ENCODE assay signal across 8 cellular contexts in the genomic region with DNA sequence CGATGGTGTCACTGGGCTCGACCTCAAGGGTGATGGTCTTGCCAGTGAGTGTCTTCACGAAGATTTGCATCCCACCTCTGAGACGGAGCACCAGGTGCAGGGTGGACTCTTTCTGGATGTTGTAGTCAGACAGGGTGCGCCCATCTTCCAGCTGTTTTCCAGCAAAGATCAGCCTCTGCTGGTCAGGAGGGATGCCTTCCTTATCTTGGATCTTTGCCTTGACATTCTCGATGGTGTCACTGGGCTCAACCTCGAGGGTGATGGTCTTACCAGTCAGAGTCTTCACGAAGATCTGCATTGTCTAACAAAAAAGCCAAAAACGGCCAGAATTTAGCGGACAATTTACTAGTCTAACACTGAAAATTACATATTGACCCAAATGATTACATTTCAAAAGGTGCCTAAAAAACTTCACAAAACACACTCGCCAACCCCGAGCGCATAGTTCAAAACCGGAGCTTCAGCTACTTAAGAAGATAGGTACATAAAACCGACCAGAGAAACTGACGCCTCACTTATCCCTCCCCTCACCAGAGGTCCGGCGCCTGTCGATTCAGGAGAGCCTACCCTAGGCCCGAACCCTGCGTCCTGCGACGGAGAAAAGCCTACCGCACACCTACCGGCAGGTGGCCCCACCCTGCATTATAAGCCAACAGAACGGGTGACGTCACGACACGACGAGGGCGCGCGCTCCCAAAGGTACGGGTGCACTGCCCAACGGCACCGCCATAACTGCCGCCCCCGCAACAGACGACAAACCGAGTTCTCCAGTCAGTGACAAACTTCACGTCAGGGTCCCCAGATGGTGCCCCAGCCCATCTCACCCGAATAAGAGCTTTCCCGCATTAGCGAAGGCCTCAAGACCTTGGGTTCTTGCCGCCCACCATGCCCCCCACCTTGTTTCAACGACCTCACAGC. TPM values are rescaled to one million over a fixed set of nuclear protein-coding genes. Genes with fewer than 3 reads are reported as not detected.
A peak's percentile ranks its signal among the peaks of the same experiment; 100 is the strongest.
DNase-seq lines count a peak whose midpoint lies in the region; ATAC-seq and TF ChIP-seq lines count a peak whose summit lies in the region.

No MANE protein-coding gene starts in this region.

- H3K4me3 ChIP-seq in OCI-LY3 (ENCODE audit: low read length) (peak overlapping the region; percentile 100), heart left ventricle (peak overlapping the region; percentile 76 to 98 (median 96)), rectal smooth muscle tissue (ENCODE audit: low read length) (peak overlapping the region; percentile 93)

- WGBS in heart left ventricle, 4 donors, result 3 to 4% (median 3%) methylated on average over 43 to 46 of the region's 46 CpGs

- H3K36me3 ChIP-seq in OCI-LY3 (replicated peaks; ENCODE audit: low read depth, low read length) (peaks cover 25% of the 10 kb centered on the region), heart left ventricle (peaks cover 0 to 40% (median 28%) of the 10 kb centered on the region in 9 donors), rectal smooth muscle tissue (ENCODE audit: control insufficient read depth, insufficient read depth, low read length) (peaks cover 25% of the 10 kb centered on the region)

- H3K27me3 ChIP-seq in OCI-LY3 (ENCODE audit: low read depth, low read length) (no peaks in the 10 kb centered on the region), heart left ventricle (no peaks in the 10 kb centered on the region), rectal smooth muscle tissue (ENCODE audit: control insufficient read depth, insufficient read depth, low read length) (no peaks in the 10 kb centered on the region)

- TF ChIP-seq POLR2A in heart left ventricle (IDR thresholded peaks at IDR 0.05), result no peak

- H3K4me1 ChIP-seq in OCI-LY3 (ENCODE audit: low read length) (peaks cover 34% of the 10 kb centered on the region), heart left ventricle (peaks cover 10 to 69% (median 54%) of the 10 kb centered on the region in 12 donors), rectal smooth muscle tissue (ENCODE audit: control insufficient read depth, insufficient read depth, low read length) (peaks cover 43% of the 10 kb centered on the region)

- in situ Hi-C loops in ACHN (cut with HindIII; ENCODE audit: low pct_ligation_motif_present, low pct_unique_long_range_greater_than_20kb, low sequenced_read_pairs), result no loop called here

- TF ChIP-seq CTCF in OCI-LY3 (IDR thresholded peaks at IDR 0.05; ENCODE audit: low read depth, low read length) (peak; percentile 54), heart left ventricle (IDR thresholded peaks at IDR 0.05) (peak; percentile 26 to 66 (median 51))

- no peaks in the 10 kb centered on the region for H3K9me3 ChIP-seq in OCI-LY3 (ENCODE audit: insufficient read depth, low read length)
- H3K9me3 ChIP-seq in heart left ventricle, result no peaks in the 10 kb centered on the region

- peaks cover 42% of the 10 kb centered on the region for H4K20me1 ChIP-seq in OCI-LY3 (ENCODE audit: insufficient read depth, low read length)

- H3K27ac ChIP-seq in OCI-LY3 (ENCODE audit: low read length) (peak overlapping the region; percentile 93), heart left ventricle (peak overlapping the region; percentile 99 to 100 (median 100)), rectal smooth muscle tissue (ENCODE audit: low read depth, low read length) (peak overlapping the region; percentile 96)

- H2AFZ ChIP-seq in OCI-LY3 (ENCODE audit: low read depth, low read length), result no peak overlapping the region

- H3K4me2 ChIP-seq in OCI-LY3 (ENCODE audit: low read length), result peak overlapping the region; percentile 62

- intact Hi-C loops in heart left ventricle (cut with DNase I), result loop anchor here in 3 of 10 donors (1.0 to 10.0 kb wide), 4 partner anchors 15 to 399 kb away; no protein-coding TSS in a partner anchor

- peak; percentile 83 for DNase-seq in ACHN
- peak; percentile 97 for DNase-seq in activated naive CD4-positive, alpha-beta T cell treated with anti-CD3 and anti-CD28 coated beads, Interleukin-2, amount 50 U/mL, for 16 hours
- DNase-seq in heart left ventricle, result peak; percentile 85 to 91 (median 89)
- DNase-seq in SKM-1 treated with dmso at 0.1 percent for 144 hours (lab: John Stamatoyannopoulos, UW; ENCODE audit: unreplicated experiment), result no peak
- no peak for DNase-seq in GF-D8 (lab: John Stamatoyannopoulos, UW)

- H3K79me2 ChIP-seq in OCI-LY3 (ENCODE audit: low read length), result peaks cover 36% of the 10 kb centered on the region

- ATAC-seq in GM21576 (IDR thresholded peaks at IDR 0.05; ENCODE audit: unreplicated experiment), result peak; percentile 17
- ATAC-seq in heart left ventricle, result peak in 3 of 4 donors; percentile 34 to 49 (median 49)

- H3K9ac ChIP-seq in OCI-LY3 (ENCODE audit: low read length), result peak overlapping the region; percentile 100
- H3K9ac ChIP-seq in rectal smooth muscle tissue (ENCODE audit: low read length), result peak overlapping the region; percentile 100

RNA-seq across cellular contexts. Expression of a gene that starts 0.7 kb away (rescaled TPM):
- total RNA-seq in heart left ventricle, result 1,000 to 10,000 TPM in 8 of 9 donors, 100 to 1,000 TPM in 1; 811 to 2,185 (median 1,239) TPM
- polyA plus RNA-seq in heart left ventricle, result 1,000 to 10,000 TPM; 1,238 to 1,403 TPM

RNA-seq across cellular contexts. Expression of a gene that starts 50.1 kb away (rescaled TPM):
- total RNA-seq in heart left ventricle, result 10 to 100 TPM in 8 of 9 donors, 1 to 10 TPM in 1; 6.9 to 21.7 (median 15.2) TPM
- 1 to 10 TPM; 8.3 to 8.8 TPM for polyA plus RNA-seq in heart left ventricle

Comparison
In these comparisons a context has a peak if more than half of its experiments do, and no peak if none do; other contexts are left out.
1. DNase-seq: peak in ACHN (single experiment), activated naive CD4-positive, alpha-beta T cell treated with anti-CD3 and anti-CD28 coated beads, Interleukin-2, amount 50 U/mL, for 16 hours (single experiment) and heart left ventricle (5 of 5); none in SKM-1 treated with dmso at 0.1 percent for 144 hours (single experiment) and GF-D8 (single experiment).
2. Peak in every context shown above with its lines, with median percentiles within 50 percentile points of each other: H3K27ac ChIP-seq and H3K4me3 ChIP-seq.